22 cellular contexts compared by ENCODE assay signal in the genomic region with DNA sequence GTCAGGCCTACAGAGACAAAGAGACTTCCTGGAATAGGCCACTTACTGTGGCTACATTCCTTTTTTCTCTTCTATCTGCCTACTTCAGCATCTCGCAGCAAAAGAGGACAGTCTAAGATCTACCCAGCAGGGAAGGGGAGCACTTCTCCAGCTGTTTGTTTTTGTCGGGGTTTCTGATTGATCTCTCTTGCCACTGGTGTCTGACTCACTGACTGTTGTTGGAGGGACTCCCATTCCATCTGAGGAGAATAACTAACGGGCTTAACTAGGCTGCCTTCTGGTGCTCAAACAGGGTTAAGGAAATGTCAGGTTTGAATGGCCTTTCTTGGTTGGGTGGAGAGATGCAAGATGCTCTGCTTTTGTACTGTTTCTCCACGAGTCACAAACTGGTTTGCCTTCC.
DNase-seq lines count a peak whose midpoint lies in the region; ATAC-seq and TF ChIP-seq lines count a peak whose summit lies in the region.
"Had no signal": no experiment of that assay in that cellular context is flagged by ENCODE, and none has a peak within 500 bp of the region (broad histone marks: within the 10 kb centered on the region; RNA-seq: fewer than 3 reads in every experiment).

No MANE protein-coding gene starts in this region.

- TF ChIP-seq CTCF in Loucy (conservative IDR thresholded peaks at IDR 0.05; ENCODE audit: low read length): no peak
- TF ChIP-seq CTCF in epithelial cell of proximal tubule (conservative IDR thresholded peaks at IDR 0.05; ENCODE audit: low read depth, low read length): peak; percentile 8
- no peak for TF ChIP-seq CTCF in glutamatergic neuron (IDR thresholded peaks at IDR 0.05; ENCODE audit: partially characterized antibody, unreplicated experiment)

- H3K27me3 ChIP-seq in Loucy (ENCODE audit: insufficient read depth, low read length, poor library complexity, severe bottlenecking): no peaks in the 10 kb centered on the region
- H3K27me3 ChIP-seq: neutrophil, SJSA1, suprapubic skin had no signal

- H3F3A ChIP-seq in Loucy (ENCODE audit: low read depth): no peaks in the 10 kb centered on the region

- H3K27ac Mint-ChIP-seq in glutamatergic neuron (ENCODE audit: unreplicated experiment): no peak overlapping the region
- H3K27ac Mint-ChIP-seq: activated B cell treated with CpG ODN at 0.5 μM for 24 hours; activated naive CD8-positive, alpha-beta T cell; dendritic cell treated with granulocyte-macrophage colony-stimulating factor and Interleukin-4, amounts not matched to agents 40 ng/mL and 50 ng/mL, for 4 days had no signal

- H3K36me3 ChIP-seq in Loucy (ENCODE audit: insufficient read depth, low read length): no peaks in the 10 kb centered on the region
- H3K36me3 ChIP-seq: neutrophil, SJSA1, suprapubic skin had no signal

- no peaks in the 10 kb centered on the region for H3K79me2 ChIP-seq in Loucy (ENCODE audit: insufficient read depth, low read length)

- no peaks in the 10 kb centered on the region for H3K9me2 ChIP-seq in Loucy (replicated peaks; ENCODE audit: low read depth, low read length)

- H3K4me3 Mint-ChIP-seq in glutamatergic neuron (ENCODE audit: unreplicated experiment): no peak overlapping the region
- H3K4me3 Mint-ChIP-seq: activated B cell treated with CpG ODN at 0.5 μM for 24 hours; activated naive CD8-positive, alpha-beta T cell; dendritic cell treated with granulocyte-macrophage colony-stimulating factor and Interleukin-4, amounts not matched to agents 40 ng/mL and 50 ng/mL, for 4 days had no signal

- H3K4me3 ChIP-seq in Loucy (ENCODE audit: low read length, poor library complexity, severe bottlenecking) (no peak overlapping the region), epithelial cell of proximal tubule (ENCODE audit: low read depth, low read length) (no peak overlapping the region)
- H3K4me3 ChIP-seq: SJSA1, suprapubic skin had no signal

- peak; percentile 5 for DNase-seq in Daoy (ENCODE audit: low read depth)
- peak; percentile 20 for DNase-seq in epithelial cell of proximal tubule (ENCODE audit: low read depth)
- DNase-seq in myocyte (ENCODE audit: low read depth): peak; percentile 57
- no peak for DNase-seq in glutamatergic neuron
- no peak for DNase-seq in activated naive CD4-positive, alpha-beta T cell treated with anti-CD3 and anti-CD28 coated beads, Interleukin-2, amount 50 U/mL, for 16 hours
- DNase-seq in activated CD4-positive, alpha-beta T cell treated with anti-CD3 and anti-CD28 coated beads for 1 hour: no peak
- DNase-seq: activated B cell treated with CpG ODN at 0.5 μM for 24 hours; activated T-cell treated with anti-CD3 and anti-CD28 coated beads, Interleukin-2, amount 50 U/mL, for 48 hours; AML-193; DMS79 treated with DMSO at 0.1 percent for 48 hours; MM.1S; NCI-H1694; NCI-H2227 treated with DMSO at 0.1 percent for 48 hours; NCI-H774; T-helper 2 cell had no signal

- peaks cover 11% of the 10 kb centered on the region for H3K4me1 ChIP-seq in Loucy (ENCODE audit: insufficient read depth, low read length, poor library complexity, severe bottlenecking)
- H3K4me1 ChIP-seq: SJSA1, suprapubic skin had no signal

- no peaks in the 10 kb centered on the region for H3K36me3 Mint-ChIP-seq in glutamatergic neuron (ENCODE audit: unreplicated experiment)
- H3K36me3 Mint-ChIP-seq: activated naive CD8-positive, alpha-beta T cell had no signal

- H3K4me1 Mint-ChIP-seq in glutamatergic neuron (ENCODE audit: low read depth, unreplicated experiment): no peaks in the 10 kb centered on the region
- H3K4me1 Mint-ChIP-seq: activated B cell treated with CpG ODN at 0.5 μM for 24 hours had no signal

- no peak for ATAC-seq in GM18498 (IDR thresholded peaks at IDR 0.05; ENCODE audit: unreplicated experiment)

- H3K9ac ChIP-seq in Loucy (ENCODE audit: low read depth, low read length, poor library complexity, severe bottlenecking): no peak overlapping the region

- H2AFZ ChIP-seq in Loucy (ENCODE audit: low read length): peak overlapping the region; percentile 20; the same call in 1 of the 2 replicates

- peaks cover 6% of the 10 kb centered on the region for H3K9me3 Mint-ChIP-seq in glutamatergic neuron (ENCODE audit: unreplicated experiment)
- H3K9me3 Mint-ChIP-seq: activated B cell treated with CpG ODN at 0.5 μM for 24 hours; dendritic cell treated with granulocyte-macrophage colony-stimulating factor and Interleukin-4, amounts not matched to agents 40 ng/mL and 50 ng/mL, for 4 days had no signal

- H3K4me2 ChIP-seq in Loucy (ENCODE audit: low read depth, low read length, poor library complexity, severe bottlenecking): peak overlapping the region; percentile 18

- no peaks in the 10 kb centered on the region for H3K27me3 Mint-ChIP-seq in glutamatergic neuron (ENCODE audit: unreplicated experiment)
- H3K27me3 Mint-ChIP-seq: dendritic cell treated with granulocyte-macrophage colony-stimulating factor and Interleukin-4, amounts not matched to agents 40 ng/mL and 50 ng/mL, for 4 days had no signal

- no peaks in the 10 kb centered on the region for H4K20me1 ChIP-seq in Loucy (ENCODE audit: insufficient read depth, low read length, poor library complexity, severe bottlenecking)

- H3K9me3 ChIP-seq in Loucy (ENCODE audit: insufficient read depth, low read depth, low read length): no peaks in the 10 kb centered on the region
- H3K9me3 ChIP-seq: neutrophil, SJSA1, suprapubic skin had no signal

Comparison
In these comparisons a context has a peak if more than half of its experiments do, and no peak if none do; other contexts are left out.
1. DNase-seq: peak in Daoy (single experiment), epithelial cell of proximal tubule (single experiment) and myocyte (single experiment); none in glutamatergic neuron (single experiment), activated naive CD4-positive, alpha-beta T cell treated with anti-CD3 and anti-CD28 coated beads, Interleukin-2, amount 50 U/mL, for 16 hours (single experiment) and activated CD4-positive, alpha-beta T cell treated with anti-CD3 and anti-CD28 coated beads for 1 hour (single experiment).